1 cellular context compared by ENCODE assay signal in genomic region chr12:958449-959123, GRCh38.
A peak's percentile ranks its signal among the peaks of the same experiment; 100 is the strongest.
TF ChIP-seq lines count a peak whose summit lies in the region.

No MANE protein-coding gene starts in this region.

TF ChIP-seq in GM12878, 131 proteins besides CTCF, POLR2A, EP300 and RAD21 (continued from another document and continues in another):
- TF ChIP-seq ATF2 (IDR thresholded peaks at IDR 0.05; ENCODE audit: low read length) (peak; percentile 85), CUX1 (IDR thresholded peaks at IDR 0.05; ENCODE audit: insufficient replicate concordance, low read depth, low read length) (peak; percentile 39), EZH2 (IDR thresholded peaks at IDR 0.05; ENCODE audit: borderline replicate concordance, control insufficient read depth, low read depth, low read length) (no peak), ZZZ3 (IDR thresholded peaks at IDR 0.05; ENCODE audit: control insufficient read depth, insufficient read length, low read depth) (no peak), CBX5 (IDR thresholded peaks at IDR 0.05; ENCODE audit: low read depth) (no peak), ELK1 (IDR thresholded peaks at IDR 0.05; ENCODE audit: low read depth, low read length) (no peak), HDAC2 (IDR thresholded peaks at IDR 0.05) (no peak), ZNF207 (IDR thresholded peaks at IDR 0.05; ENCODE audit: borderline replicate concordance) (no peak), ZBTB40 (IDR thresholded peaks at IDR 0.05; ENCODE audit: borderline replicate concordance) (no peak), NFXL1 (IDR thresholded peaks at IDR 0.05; ENCODE audit: borderline replicate concordance) (no peak), ZNF274 (IDR thresholded peaks at IDR 0.05; ENCODE audit: insufficient read depth, insufficient read length) (no peak), BCLAF1 (IDR thresholded peaks at IDR 0.05) (no peak), BHLHE40 (IDR thresholded peaks at IDR 0.05; ENCODE audit: borderline replicate concordance in 1 of 2, low read depth in 2 of 2, low read length in 1 of 2) (0 out of 4 replicates have a peak, but pooled peaks have one; percentile 5 to 20), BACH1 (IDR thresholded peaks at IDR 0.05; ENCODE audit: borderline replicate concordance) (no peak), SP1 (IDR thresholded peaks at IDR 0.05; ENCODE audit: low read depth, low read length) (no peak), USF2 (IDR thresholded peaks at IDR 0.05; ENCODE audit: borderline replicate concordance, low read depth, low read length) (no peak), SREBF1 (IDR thresholded peaks at IDR 0.05; ENCODE audit: low read length) (no peak), SMAD5 (IDR thresholded peaks at IDR 0.05; ENCODE audit: low read depth) (no peak), MTA2 (IDR thresholded peaks at IDR 0.05; ENCODE audit: low read depth) (peak; percentile 52; the same call in 1 of the 2 replicates), ZSCAN29 (IDR thresholded peaks at IDR 0.05) (no peak), TCF3 (IDR thresholded peaks at IDR 0.05; ENCODE audit: borderline replicate concordance, insufficient read depth, low read depth, low read length) (no peak), MYB (IDR thresholded peaks at IDR 0.05; ENCODE audit: borderline replicate concordance, low read depth, low read length) (no peak), CEBPB (IDR thresholded peaks at IDR 0.05; ENCODE audit: borderline replicate concordance in 1 of 2, low read depth in 2 of 2, low read length in 2 of 2) (peak in 1 of 2 experiments; percentile 49; a peak in 1 of 4 replicates), STAT3 (IDR thresholded peaks at IDR 0.05; ENCODE audit: low read depth, low read length) (no peak), ZNF687 (IDR thresholded peaks at IDR 0.05) (0 out of 2 replicates have a peak, but pooled peaks have one; percentile 26), ZNF592 (IDR thresholded peaks at IDR 0.05) (0 out of 2 replicates have a peak, but pooled peaks have one; percentile 13), IKZF2 (IDR thresholded peaks at IDR 0.05) (peak; percentile 82 to 84)
